In the genomic region with DNA sequence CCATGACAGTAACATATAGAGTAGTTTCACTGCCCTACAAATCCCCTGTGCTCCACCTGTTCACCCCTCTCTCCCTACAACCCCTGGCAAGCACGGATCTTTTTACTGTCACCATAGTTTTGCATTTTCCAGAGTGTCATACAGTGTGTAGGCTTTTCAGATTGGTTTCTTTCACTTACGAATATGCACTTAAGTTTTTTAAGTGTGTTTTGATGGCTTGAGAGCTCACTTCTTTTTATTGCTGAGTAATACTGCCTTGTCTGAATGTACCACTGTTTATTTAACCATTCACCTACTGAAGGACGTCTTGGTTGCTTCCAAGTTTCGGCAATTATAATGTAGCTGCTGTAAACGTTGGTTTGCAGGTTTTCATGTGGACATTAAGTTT, we compare ENCODE assay signal across 8 cellular contexts.
DNase-seq lines count a peak whose midpoint lies in the region; ATAC-seq and TF ChIP-seq lines count a peak whose summit lies in the region.

No MANE protein-coding gene starts in this region.

- H3K4me1 Mint-ChIP-seq in stimulated activated memory B cell treated with anti-CD40 and anti-IgM and Interleukin-4, amounts not matched to agents 10 μg/mL and 1 μg/mL and 100 μg/mL, for 72 hours, result peaks cover 32% of the 10 kb centered on the region

- no peaks in the 10 kb centered on the region for H3K9me3 Mint-ChIP-seq in stimulated activated memory B cell treated with anti-CD40 and anti-IgM and Interleukin-4, amounts not matched to agents 10 μg/mL and 1 μg/mL and 100 μg/mL, for 72 hours

- no peak overlapping the region for H3K4me3 ChIP-seq in astrocyte of the spinal cord (ENCODE audit: low read depth, low read length)

- in situ Hi-C loops in astrocyte of the spinal cord (cut with HindIII; ENCODE audit: low sequenced_read_pairs), result no loop called here

- no peak for TF ChIP-seq CTCF in astrocyte of the spinal cord (IDR thresholded peaks at IDR 0.05; ENCODE audit: low read depth, low read length)

- H3K36me3 Mint-ChIP-seq in stimulated activated memory B cell treated with anti-CD40 and anti-IgM and Interleukin-4, amounts not matched to agents 10 μg/mL and 1 μg/mL and 100 μg/mL, for 72 hours, result no peaks in the 10 kb centered on the region

- ATAC-seq in GM19463 (IDR thresholded peaks at IDR 0.05; ENCODE audit: unreplicated experiment) (peak; percentile 34), HG03469 (IDR thresholded peaks at IDR 0.05; ENCODE audit: unreplicated experiment) (peak; percentile 2)
- ATAC-seq in stimulated activated memory B cell treated with anti-CD40 and anti-IgM and Interleukin-4, amounts not matched to agents 10 μg/mL and 1 μg/mL and 100 μg/mL, for 72 hours, result no peak

- H3K27ac Mint-ChIP-seq in stimulated activated memory B cell treated with anti-CD40 and anti-IgM and Interleukin-4, amounts not matched to agents 10 μg/mL and 1 μg/mL and 100 μg/mL, for 72 hours, result peak overlapping the region; percentile 72

- H3K4me3 Mint-ChIP-seq in stimulated activated memory B cell treated with anti-CD40 and anti-IgM and Interleukin-4, amounts not matched to agents 10 μg/mL and 1 μg/mL and 100 μg/mL, for 72 hours, result peak overlapping the region; percentile 25

- peaks cover 8% of the 10 kb centered on the region for H3K27me3 Mint-ChIP-seq in stimulated activated memory B cell treated with anti-CD40 and anti-IgM and Interleukin-4, amounts not matched to agents 10 μg/mL and 1 μg/mL and 100 μg/mL, for 72 hours

- DNase-seq in DMS79 treated with DMSO at 0.1 percent for 48 hours (lab: John Stamatoyannopoulos, UW) (peak; percentile 96), astrocyte of the spinal cord (ENCODE audit: low read depth, low spot score) (peak; percentile 35), AG20443 (ENCODE audit: low spot score) (no peak), NCI-H226 (no peak), NOMO-1 treated with dmso at 0.1 percent for 144 hours (lab: John Stamatoyannopoulos, UW; ENCODE audit: unreplicated experiment) (no peak)

Comparison
In these comparisons a context has a peak if more than half of its experiments do, and no peak if none do; other contexts are left out.
1. DNase-seq: peak in DMS79 treated with DMSO at 0.1 percent for 48 hours (single experiment) and astrocyte of the spinal cord (single experiment); none in AG20443 (single experiment), NCI-H226 (single experiment) and NOMO-1 treated with dmso at 0.1 percent for 144 hours (single experiment).